22 cellular contexts compared by ENCODE assay signal in genomic region chr19:31568724-31569123, GRCh38.
A peak's percentile ranks its signal among the peaks of the same experiment; 100 is the strongest.
DNase-seq lines count a peak whose midpoint lies in the region; ATAC-seq and TF ChIP-seq lines count a peak whose summit lies in the region.
"Had no signal": no experiment of that assay in that cellular context is flagged by ENCODE, and none has a peak within 500 bp of the region (broad histone marks: within the 10 kb centered on the region; RNA-seq: fewer than 3 reads in every experiment).

No MANE protein-coding gene starts in this region.

- intact Hi-C loops in heart right ventricle (cut with DNase I), result no loop called here

- WGBS in heart right ventricle, 2 donors, result 88 to 89% methylated on average over 6 of the region's 6 CpGs
- WGBS in thymus, result 95% methylated on average over 6 of the region's 6 CpGs
- 84% methylated on average over 6 of the region's 6 CpGs for WGBS in suprapubic skin

- TF ChIP-seq CTCF in right atrium auricular region (IDR thresholded peaks at IDR 0.05), result no peak
- TF ChIP-seq CTCF in heart right ventricle (IDR thresholded peaks at IDR 0.05), result no peak
- no peak for TF ChIP-seq CTCF in VCaP (conservative IDR thresholded peaks at IDR 0.05)
- TF ChIP-seq CTCF in suprapubic skin (IDR thresholded peaks at IDR 0.05), result no peak

- no peak for TF ChIP-seq POLR2A in suprapubic skin (IDR thresholded peaks at IDR 0.05)

- DNase-seq in right atrium auricular region (ENCODE audit: low spot score) (peak; percentile 50), heart right ventricle (no peak), islet precursor cell (peak; percentile 47), suprapubic skin (ENCODE audit: low spot score in 2 of 2) (no peak), COR-L47 (lab: John Stamatoyannopoulos, UW) (no peak)
- DNase-seq: ACHN; AML-193; BE2C; Calu3; CD4-positive, alpha-beta T cell; CD8-positive, alpha-beta memory T cell; DMS53; DMS79 treated with DMSO at 0.1 percent for 48 hours; GF-D8; HFFc6 had no signal

- H3K4me3 ChIP-seq in right atrium auricular region (no peak overlapping the region), heart right ventricle (no peak overlapping the region), thymus (ENCODE audit: low read length) (no peak overlapping the region), suprapubic skin (no peak overlapping the region)
- H3K4me3 ChIP-seq: BLaER1 treated with 17β-estradiol and CSF1 and Interleukin-3, amounts not matched to agents 10 nM and 100 nM; GM23338; HAP-1 had no signal

- no peaks in the 10 kb centered on the region for H3K4me1 ChIP-seq in right atrium auricular region
- H3K4me1 ChIP-seq in heart right ventricle, result no peaks in the 10 kb centered on the region
- H3K4me1 ChIP-seq in thymus (ENCODE audit: control insufficient read depth, insufficient read depth, low read length), result no peaks in the 10 kb centered on the region
- H3K4me1 ChIP-seq in suprapubic skin, result no peaks in the 10 kb centered on the region
- H3K4me1 ChIP-seq: BE2C, HAP-1 had no signal

- ATAC-seq in heart right ventricle (no peak), GM19452 (IDR thresholded peaks at IDR 0.05; ENCODE audit: unreplicated experiment) (no peak)
- ATAC-seq: GM23338 had no signal

- no peaks in the 10 kb centered on the region for H3K36me3 ChIP-seq in right atrium auricular region
- no peaks in the 10 kb centered on the region for H3K36me3 ChIP-seq in heart right ventricle
- H3K36me3 ChIP-seq in thymus (ENCODE audit: control insufficient read depth, insufficient read depth), result no peaks in the 10 kb centered on the region
- H3K36me3 ChIP-seq in suprapubic skin, result no peaks in the 10 kb centered on the region
- H3K36me3 ChIP-seq: BE2C; BLaER1 treated with 17β-estradiol and CSF1 and Interleukin-3, amounts not matched to agents 10 nM and 100 nM; HAP-1 had no signal

- H3K27me3 ChIP-seq in right atrium auricular region (no peaks in the 10 kb centered on the region), heart right ventricle (peaks cover 0 to 23% (median 5%) of the 10 kb centered on the region in 7 donors), thymus (ENCODE audit: control insufficient read depth, insufficient read depth) (no peaks in the 10 kb centered on the region), suprapubic skin (no peaks in the 10 kb centered on the region)
- H3K27me3 ChIP-seq: BE2C; BLaER1 treated with 17β-estradiol and CSF1 and Interleukin-3, amounts not matched to agents 10 nM and 100 nM had no signal

- H3K27ac ChIP-seq in right atrium auricular region (no peak overlapping the region), heart right ventricle (no peak overlapping the region), VCaP (peak overlapping the region; percentile 26; the same call in 1 of the 2 replicates), thymus (ENCODE audit: low read depth) (peak overlapping the region; percentile 5), suprapubic skin (no peak overlapping the region)
- H3K27ac ChIP-seq: 22Rv1; BLaER1 treated with 17β-estradiol and CSF1 and Interleukin-3, amounts not matched to agents 10 nM and 100 nM had no signal

- no peaks in the 10 kb centered on the region for H3K9me3 ChIP-seq in right atrium auricular region
- H3K9me3 ChIP-seq in heart right ventricle, result no peaks in the 10 kb centered on the region
- H3K9me3 ChIP-seq in thymus (ENCODE audit: control insufficient read depth), result no peaks in the 10 kb centered on the region
- no peaks in the 10 kb centered on the region for H3K9me3 ChIP-seq in suprapubic skin
- H3K9me3 ChIP-seq: BE2C; BLaER1 treated with 17β-estradiol and CSF1 and Interleukin-3, amounts not matched to agents 10 nM and 100 nM; HAP-1 had no signal

- TF ChIP-seq EP300 in suprapubic skin (IDR thresholded peaks at IDR 0.05), result no peak

Comparison
In these comparisons a context has a peak if more than half of its experiments do, and no peak if none do; other contexts are left out.
1. DNase-seq: peak in right atrium auricular region (single experiment) and islet precursor cell (single experiment); none in heart right ventricle (0 of 2), suprapubic skin (0 of 2) and COR-L47 (single experiment).
2. H3K27ac ChIP-seq: peak in VCaP (single experiment) and thymus (single experiment); none in right atrium auricular region (0 of 2), heart right ventricle (0 of 10) and suprapubic skin (single experiment).